1 cellular context compared by ENCODE assay signal in genomic region chr15:66404122-66404521, GRCh38.
TF ChIP-seq lines count a peak whose summit lies in the region.

No MANE protein-coding gene starts in this region.

TF ChIP-seq in GM12878, 131 proteins besides CTCF, POLR2A, EP300 and RAD21:
- TF ChIP-seq IKZF1 (conservative IDR thresholded peaks at IDR 0.05): no peak
- no peak for TF ChIP-seq IRF4 (IDR thresholded peaks at IDR 0.05; ENCODE audit: low read depth, low read length)
- TF ChIP-seq MLLT1 (IDR thresholded peaks at IDR 0.05): peak; percentile 74
- TF ChIP-seq ZBTB33 (IDR thresholded peaks at IDR 0.05): 0 out of 2 replicates have a peak, but pooled peaks have one; percentile 64
- TF ChIP-seq ELK1 (IDR thresholded peaks at IDR 0.05; ENCODE audit: low read depth, low read length): no peak
